ENCODE assay signal across 14 cellular contexts in genomic region chr4:83369825-83370639, GRCh38. TPM values are rescaled to one million over a fixed set of nuclear protein-coding genes. Genes with fewer than 3 reads are reported as not detected.
DNase-seq lines count a peak whose midpoint lies in the region; ATAC-seq and TF ChIP-seq lines count a peak whose summit lies in the region.
"Had no signal": no experiment of that assay in that cellular context is flagged by ENCODE, and none has a peak within 500 bp of the region (broad histone marks: within the 10 kb centered on the region; RNA-seq: fewer than 3 reads in every experiment).

No MANE protein-coding gene starts in this region.

- WGBS in mesendoderm (ENCODE audit: extremely low coverage, insufficient coverage, low lambda C conversion rate) = no CpG with 5 or more reads among the region's 4 CpGs

- no peak overlapping the region for H3K23ac ChIP-seq in mesendoderm (ENCODE audit: low read length)

- peaks cover 2% of the 10 kb centered on the region for H3K27me3 Mint-ChIP-seq in activated CD4-positive, alpha-beta T cell treated with anti-CD3 and anti-CD28 coated beads for 36 hours

- intact Hi-C loops in activated CD4-positive, alpha-beta T cell treated with anti-CD3 and anti-CD28 coated beads for 36 hours (cut with DNase I, micrococcal nuclease) = no loop called here

- no peak overlapping the region for H3K56ac ChIP-seq in mesendoderm (ENCODE audit: low read length)

- H3K4me3 Mint-ChIP-seq in activated CD4-positive, alpha-beta T cell treated with anti-CD3 and anti-CD28 coated beads for 36 hours = no peak overlapping the region
- H3K4me3 Mint-ChIP-seq: CD8-positive, alpha-beta T cell had no signal

- no peak overlapping the region for H2BK5ac ChIP-seq in mesendoderm (ENCODE audit: low read length)

- no peak overlapping the region for H2AK5ac ChIP-seq in mesendoderm (ENCODE audit: low read length)

- CTCF ChIA-PET in activated CD4-positive, alpha-beta T cell treated with anti-CD3 and anti-CD28 coated beads for 36 hours (lab: Charles Lee) = interaction anchor here (1.1 to 1.2 kb wide), 2 partner anchors 12 to 18 kb away, joined by 3 read pairs; no protein-coding TSS in a partner anchor

- POLR2A ChIA-PET in activated CD4-positive, alpha-beta T cell treated with anti-CD3 and anti-CD28 coated beads for 36 hours (lab: Charles Lee) = no interaction called here

- no peaks in the 10 kb centered on the region for H3K79me1 ChIP-seq in mesendoderm (ENCODE audit: low read length)

- H3K4me1 Mint-ChIP-seq in activated CD4-positive, alpha-beta T cell treated with anti-CD3 and anti-CD28 coated beads for 36 hours = no peaks in the 10 kb centered on the region

- H3K36me3 Mint-ChIP-seq in activated CD4-positive, alpha-beta T cell treated with anti-CD3 and anti-CD28 coated beads for 36 hours (ENCODE audit: low read depth) = no peaks in the 10 kb centered on the region
- H3K36me3 Mint-ChIP-seq: CD8-positive, alpha-beta T cell had no signal

- no peaks in the 10 kb centered on the region for H3K9me3 Mint-ChIP-seq in activated CD4-positive, alpha-beta T cell treated with anti-CD3 and anti-CD28 coated beads for 36 hours (ENCODE audit: low read depth)
- H3K9me3 Mint-ChIP-seq: CD8-positive, alpha-beta T cell had no signal

- peak; percentile 7 for TF ChIP-seq CTCF in choroid plexus epithelial cell (conservative IDR thresholded peaks at IDR 0.05; ENCODE audit: low read depth, low read length)

- DNase-seq in ELF-1 (ENCODE audit: low read depth, low spot score) (peak; percentile 12), MV-4-11 (lab: John Stamatoyannopoulos, UW) (peak; percentile 100), choroid plexus epithelial cell (ENCODE audit: low read depth) (peak; percentile 28), mesendoderm (peak; percentile 21), RKO (ENCODE audit: low spot score) (no peak)
- DNase-seq in activated CD4-positive, alpha-beta T cell treated with anti-CD3 and anti-CD28 coated beads for 36 hours = no peak
- DNase-seq in activated CD8-positive, alpha-beta memory T cell treated with anti-CD3 and anti-CD28 coated beads, Interleukin-2, amount 50 U/mL, for 48 hours = no peak
- DNase-seq: activated CD4-positive, alpha-beta T cell treated with anti-CD3 and anti-CD28 coated beads, Interleukin-2, amount 50 U/mL, for 4 hours; activated effector memory CD4-positive, alpha-beta T cell treated with Interleukin-2 at 50 U/mL for 16 hours; CD8-positive, alpha-beta T cell; NCI-H1436; retina had no signal

- no peak overlapping the region for H3K18ac ChIP-seq in mesendoderm (ENCODE audit: low read length)

- no peaks in the 10 kb centered on the region for H3K27me3 ChIP-seq in mesendoderm (ENCODE audit: insufficient read depth, low read length, poor library complexity)

- no peaks in the 10 kb centered on the region for H3K4me1 ChIP-seq in mesendoderm (ENCODE audit: control insufficient read depth, low read depth, low read length)

- H3K4ac ChIP-seq in mesendoderm (ENCODE audit: low read depth, low read length) = no peak overlapping the region

- no peak overlapping the region for H4K8ac ChIP-seq in mesendoderm (ENCODE audit: low read depth, low read length)

- H3K27ac ChIP-seq in mesendoderm (ENCODE audit: low read depth, low read length) = no peak overlapping the region

- H3K4me2 ChIP-seq in mesendoderm (ENCODE audit: low read length) = no peak overlapping the region

- no peak overlapping the region for H2BK120ac ChIP-seq in mesendoderm (ENCODE audit: low read depth, low read length)

- no peak overlapping the region for H3K9ac ChIP-seq in mesendoderm (ENCODE audit: low read length)

- H3K27ac Mint-ChIP-seq in activated CD4-positive, alpha-beta T cell treated with anti-CD3 and anti-CD28 coated beads for 36 hours = no peak overlapping the region

- H3K4me3 ChIP-seq in choroid plexus epithelial cell (ENCODE audit: low read depth, low read length) (no peak overlapping the region), mesendoderm (ENCODE audit: low read length) (no peak overlapping the region)

- H2BK15ac ChIP-seq in mesendoderm (replicated peaks; ENCODE audit: low read depth) = no peak overlapping the region

- H3K79me2 ChIP-seq in mesendoderm (ENCODE audit: control insufficient read depth, insufficient read depth, low read length) = no peaks in the 10 kb centered on the region

- no peak overlapping the region for H4K5ac ChIP-seq in mesendoderm (ENCODE audit: low read length)

- H3K36me3 ChIP-seq in mesendoderm (ENCODE audit: control insufficient read depth, insufficient read depth, low read length) = no peaks in the 10 kb centered on the region

- ATAC-seq in activated CD4-positive, alpha-beta T cell treated with anti-CD3 and anti-CD28 coated beads for 36 hours = no peak
- no peak for ATAC-seq in GM21390 (IDR thresholded peaks at IDR 0.05; ENCODE audit: unreplicated experiment)
- ATAC-seq: CD8-positive, alpha-beta T cell; SK-N-SH treated with all-trans-retinoic acid at 6 μM for 48 hours had no signal

RNA-seq across cellular contexts. Expression of gene HPSE, which starts 35.4 kb away (rescaled TPM):
- 1.8 TPM for polyA plus RNA-seq in mesendoderm (2013, experiment 1 of 2)
- 1.7 TPM for polyA plus RNA-seq in mesendoderm (2013, experiment 2 of 2)
- total RNA-seq in activated CD4-positive, alpha-beta T cell treated with anti-CD3 and anti-CD28 coated beads for 36 hours = 10 to 100 TPM; 11.4 TPM

Comparison
In these comparisons a context has a peak if more than half of its experiments do, and no peak if none do; other contexts are left out.
1. DNase-seq: peak in ELF-1 (single experiment), MV-4-11 (single experiment), choroid plexus epithelial cell (single experiment) and mesendoderm (single experiment); none in activated CD4-positive, alpha-beta T cell treated with anti-CD3 and anti-CD28 coated beads for 36 hours (single experiment), activated CD8-positive, alpha-beta memory T cell treated with anti-CD3 and anti-CD28 coated beads, Interleukin-2, amount 50 U/mL, for 48 hours (single experiment) and RKO (single experiment).